ENCODE assay signal across 8 cellular contexts in the genomic region with DNA sequence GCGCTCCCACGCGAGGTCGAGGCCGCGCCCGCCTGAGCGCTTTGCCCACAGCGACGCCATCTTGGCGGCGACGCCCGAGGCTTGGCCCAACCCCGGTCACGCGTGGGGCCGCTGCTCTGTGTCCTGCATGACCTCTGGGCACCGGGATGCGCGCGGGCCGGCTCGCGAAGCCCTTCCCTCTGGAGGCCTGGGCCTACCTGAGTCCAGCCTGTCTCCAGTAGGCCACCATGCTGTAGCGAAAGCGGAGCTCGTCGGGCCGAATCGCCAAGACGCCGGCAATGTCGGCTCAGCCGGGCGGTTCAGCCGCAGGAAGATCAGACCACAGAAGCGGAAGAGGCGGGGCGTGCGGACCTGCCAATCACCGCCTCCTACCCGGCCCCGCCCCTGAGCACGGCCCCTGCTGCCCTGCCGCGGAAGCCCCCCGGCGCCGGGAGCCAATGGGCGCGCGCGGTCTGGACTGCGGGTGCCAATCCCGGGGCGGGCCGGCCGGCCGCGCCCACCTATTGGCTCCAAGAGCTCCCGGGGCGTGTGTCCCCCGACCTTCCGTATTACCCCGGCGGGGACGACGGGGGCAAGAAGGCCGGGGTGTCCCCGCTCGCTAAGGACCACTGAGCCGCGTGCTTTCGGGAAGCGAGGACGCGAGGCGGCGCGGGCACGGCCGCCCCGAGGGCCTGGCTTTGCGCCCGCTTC. TPM values are rescaled to one million over a fixed set of nuclear protein-coding genes. Genes with fewer than 3 reads are reported as not detected.
DNase-seq lines count a peak whose midpoint lies in the region; ATAC-seq and TF ChIP-seq lines count a peak whose summit lies in the region.

A gene (minus strand): TSS at position 313 of the 690 bp plus-strand sequence. CDS start 84 bp downstream, at position 229.

- intact Hi-C loops in CD14-positive monocyte (cut with micrococcal nuclease) = loop anchor here (2.0 to 10.0 kb wide), 5 partner anchors 23 to 140 kb away; a partner anchor contains a TSS
- intact Hi-C loops in activated CD4-positive, alpha-beta memory T cell treated with anti-CD3 and anti-CD28 coated beads for 36 hours (cut with micrococcal nuclease) = loop anchor here (1.0 to 2.0 kb wide), 5 partner anchors 10 to 379 kb away; a partner anchor contains a TSS
- intact Hi-C loops in lower leg skin (cut with DNase I; ENCODE audit: low total_unique reads) = no loop called here

- CTCF ChIA-PET in activated CD4-positive, alpha-beta memory T cell treated with anti-CD3 and anti-CD28 coated beads for 36 hours (lab: Charles Lee) = interaction anchor here (0.6 to 2.1 kb wide), 12 partner anchors 9 to 381 kb away, joined by 3 to 10 read pairs (median 4); a partner anchor contains a TSS

- H3K27ac Mint-ChIP-seq in CD14-positive monocyte = peak within 1 kb of the TSS; percentile 94 to 99 (median 97)
- peak within 1 kb of the TSS; percentile 94 for H3K27ac Mint-ChIP-seq in activated CD4-positive, alpha-beta memory T cell treated with anti-CD3 and anti-CD28 coated beads for 36 hours

- peak; percentile 90 for ATAC-seq in GM19438 (IDR thresholded peaks at IDR 0.05; ENCODE audit: low read depth, unreplicated experiment)

- 0 to 1% methylated on average over 18 to 27 of the region's 86 CpGs for WGBS in lower leg skin, 2 donors

- peak; percentile 94 for DNase-seq in CD14-positive monocyte (ENCODE audit: low spot score)
- DNase-seq in HK-2 (ENCODE audit: unreplicated experiment) = peak; percentile 99
- DNase-seq in NCI-H82 treated with DMSO at 0.1 percent for 48 hours (lab: John Stamatoyannopoulos, UW; ENCODE audit: unreplicated experiment) = peak; percentile 94
- peak; percentile 97 for DNase-seq in activated CD4-positive, alpha-beta memory T cell treated with anti-CD3 and anti-CD28 coated beads for 36 hours
- DNase-seq in dermis microvascular lymphatic vessel endothelial cell (ENCODE audit: low read depth in 2 of 2) = peak; percentile 78 to 97
- peak; percentile 93 to 99 for DNase-seq in lower leg skin (ENCODE audit: low spot score in 2 of 2)
- peak; percentile 95 to 97 for DNase-seq in stimulated activated CD4-positive, alpha-beta T cell treated with anti-CD3 and anti-CD28 coated beads, Interleukin-4, amount 100 ng/mL, for 4 hours

- POLR2A ChIA-PET in activated CD4-positive, alpha-beta memory T cell treated with anti-CD3 and anti-CD28 coated beads for 36 hours (lab: Charles Lee) = interaction anchor here (0.6 to 3.8 kb wide), 17 partner anchors 10 to 339 kb away, joined by 3 to 36 read pairs (median 4); a partner anchor contains a TSS

- H3K4me1 Mint-ChIP-seq in CD14-positive monocyte = peaks cover 44% of the 10 kb centered on the region
- peaks cover 73% of the 10 kb centered on the region for H3K4me1 Mint-ChIP-seq in activated CD4-positive, alpha-beta memory T cell treated with anti-CD3 and anti-CD28 coated beads for 36 hours (ENCODE audit: low read depth)

- peaks cover 0 to 2% (median 0%) of the 10 kb centered on the region in 3 donors for H3K27me3 Mint-ChIP-seq in CD14-positive monocyte (ENCODE audit: low read depth in 3 of 3)
- no peaks in the 10 kb centered on the region for H3K27me3 Mint-ChIP-seq in activated CD4-positive, alpha-beta memory T cell treated with anti-CD3 and anti-CD28 coated beads for 36 hours

- peak in 1 of 2 donors; percentile 79 for TF ChIP-seq POLR2A in lower leg skin (IDR thresholded peaks at IDR 0.05)

- H3K4me3 Mint-ChIP-seq in CD14-positive monocyte = peak within 1 kb of the TSS; percentile 94 to 97
- peak within 1 kb of the TSS; percentile 94 for H3K4me3 Mint-ChIP-seq in activated CD4-positive, alpha-beta memory T cell treated with anti-CD3 and anti-CD28 coated beads for 36 hours

- no peaks in the 10 kb centered on the region for H3K9me3 Mint-ChIP-seq in CD14-positive monocyte
- H3K9me3 Mint-ChIP-seq in activated CD4-positive, alpha-beta memory T cell treated with anti-CD3 and anti-CD28 coated beads for 36 hours = no peaks in the 10 kb centered on the region

- peaks cover 64 to 67% of the 10 kb centered on the region in 2 donors for H3K36me3 Mint-ChIP-seq in CD14-positive monocyte
- peaks cover 66% of the 10 kb centered on the region for H3K36me3 Mint-ChIP-seq in activated CD4-positive, alpha-beta memory T cell treated with anti-CD3 and anti-CD28 coated beads for 36 hours

- peak within 1 kb of the TSS; percentile 80 for H3K4me3 ChIP-seq in lower leg skin (ENCODE audit: low read depth, poor library complexity, severe bottlenecking)

- TF ChIP-seq CTCF in CD14-positive monocyte (IDR thresholded peaks at IDR 0.05) (no peak), lower leg skin (IDR thresholded peaks at IDR 0.05) (peak in 1 of 3 donors; percentile 7)

RNA-seq across cellular contexts. Expression of the gene that starts here (rescaled TPM):
- 100 to 1,000 TPM; 102 to 105 TPM for polyA plus RNA-seq in CD14-positive monocyte
- 10 to 100 TPM; 82.2 to 90.4 TPM for total RNA-seq in activated CD4-positive, alpha-beta memory T cell treated with anti-CD3 and anti-CD28 coated beads for 36 hours
- total RNA-seq in dermis microvascular lymphatic vessel endothelial cell (41.7 and 42.4 TPM in 2 replicates), lower leg skin (10 to 100 TPM in 3 of 4 donors, 1 to 10 TPM in 1; 9.9 to 21.1 (median 15.2) TPM)

Comparison
In these comparisons a context has a peak if more than half of its experiments do, and no peak if none do; other contexts are left out.
1. Peak in every context shown above with its lines: DNase-seq, ATAC-seq and H3K4me3 ChIP-seq.